In the genomic region with DNA sequence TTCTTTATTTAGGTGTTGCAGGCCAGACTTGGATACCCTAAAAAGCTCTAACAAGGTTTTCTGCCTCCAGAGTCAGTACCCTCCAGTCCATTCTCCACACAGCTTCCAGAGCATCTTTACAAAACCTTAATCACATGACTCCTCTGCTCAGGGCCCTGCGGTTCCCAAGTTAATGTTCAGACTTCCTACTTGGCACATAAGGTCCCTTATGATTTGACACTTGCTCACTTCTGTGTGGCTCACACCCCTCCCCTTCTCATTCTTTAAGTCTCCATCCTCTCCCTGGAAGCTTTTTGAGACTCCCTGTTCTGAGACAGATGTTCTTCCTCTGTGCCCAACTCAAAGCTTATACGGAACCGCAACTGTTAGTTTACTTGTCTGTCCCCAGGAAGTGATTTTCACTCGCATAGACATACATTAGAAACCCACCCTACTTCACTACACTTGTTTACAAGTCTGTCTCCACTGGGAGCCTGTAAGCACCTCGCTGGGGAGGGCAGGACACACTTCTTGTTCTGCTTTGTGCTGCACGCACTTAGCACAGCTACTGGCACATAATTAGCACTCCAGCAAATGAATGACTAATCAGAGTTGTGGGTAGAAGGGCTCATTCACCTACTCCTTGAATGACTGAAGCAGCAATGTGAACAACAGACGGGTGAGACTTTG, we compare ENCODE assay signal across 12 cellular contexts.
DNase-seq lines count a peak whose midpoint lies in the region; ATAC-seq and TF ChIP-seq lines count a peak whose summit lies in the region.
"Had no signal": no experiment of that assay in that cellular context is flagged by ENCODE, and none has a peak within 500 bp of the region (broad histone marks: within the 10 kb centered on the region; RNA-seq: fewer than 3 reads in every experiment).

No MANE protein-coding gene starts in this region.

- H3K4me3 ChIP-seq in neural progenitor cell = no peak overlapping the region
- H3K4me3 ChIP-seq: skin epidermis, stomach had no signal

- intact Hi-C loops in activated CD4-positive, alpha-beta T cell treated with anti-CD3 and anti-CD28 coated beads for 36 hours (cut with DNase I, micrococcal nuclease) = no loop called here

- H3K4me1 Mint-ChIP-seq in activated CD4-positive, alpha-beta T cell treated with anti-CD3 and anti-CD28 coated beads for 36 hours = peaks cover 12% of the 10 kb centered on the region
- H3K4me1 Mint-ChIP-seq in neural progenitor cell = peaks cover 11% of the 10 kb centered on the region

- H3K4me1 ChIP-seq in neural progenitor cell = peaks cover 20% of the 10 kb centered on the region
- H3K4me1 ChIP-seq: stomach had no signal

- no peak for TF ChIP-seq CTCF in neural progenitor cell (IDR thresholded peaks at IDR 0.05)

- no peak overlapping the region for H2AFZ ChIP-seq in neural progenitor cell (replicated peaks)

- peaks cover 10% of the 10 kb centered on the region for H3K79me2 ChIP-seq in neural progenitor cell (ENCODE audit: low read depth)

- H3K9ac ChIP-seq in neural progenitor cell = no peak overlapping the region

- no peaks in the 10 kb centered on the region for H3K27me3 ChIP-seq in neural progenitor cell
- H3K27me3 ChIP-seq: stomach had no signal

- peak overlapping the region; percentile 23 for H3K4me3 Mint-ChIP-seq in activated CD4-positive, alpha-beta T cell treated with anti-CD3 and anti-CD28 coated beads for 36 hours
- H3K4me3 Mint-ChIP-seq in neural progenitor cell = no peak overlapping the region

- no peaks in the 10 kb centered on the region for H3K9me3 ChIP-seq in neural progenitor cell (ENCODE audit: low read depth)
- H3K9me3 ChIP-seq: stomach had no signal

- peak overlapping the region; percentile 49 for H3K27ac Mint-ChIP-seq in activated CD4-positive, alpha-beta T cell treated with anti-CD3 and anti-CD28 coated beads for 36 hours
- H3K27ac Mint-ChIP-seq in neural progenitor cell = no peak overlapping the region

- no peaks in the 10 kb centered on the region for H3K36me3 ChIP-seq in neural progenitor cell
- H3K36me3 ChIP-seq: stomach had no signal

- no peaks in the 10 kb centered on the region for H3K36me3 Mint-ChIP-seq in activated CD4-positive, alpha-beta T cell treated with anti-CD3 and anti-CD28 coated beads for 36 hours (ENCODE audit: low read depth)
- H3K36me3 Mint-ChIP-seq in neural progenitor cell = no peaks in the 10 kb centered on the region

- no peaks in the 10 kb centered on the region for H3K9me3 Mint-ChIP-seq in activated CD4-positive, alpha-beta T cell treated with anti-CD3 and anti-CD28 coated beads for 36 hours (ENCODE audit: low read depth)
- no peaks in the 10 kb centered on the region for H3K9me3 Mint-ChIP-seq in neural progenitor cell

- H3K4me2 ChIP-seq in neural progenitor cell = peak overlapping the region; percentile 40

- ATAC-seq in activated CD4-positive, alpha-beta T cell treated with anti-CD3 and anti-CD28 coated beads for 36 hours = peak; percentile 93
- ATAC-seq in HG02678 (IDR thresholded peaks at IDR 0.05; ENCODE audit: unreplicated experiment) (peak; percentile 67), HG03025 (IDR thresholded peaks at IDR 0.05; ENCODE audit: low FRiP score, unreplicated experiment) (no peak)
- ATAC-seq: Right ventricle myocardium inferior had no signal

- H4K20me1 ChIP-seq in neural progenitor cell (ENCODE audit: low read depth) = no peaks in the 10 kb centered on the region

- peak; percentile 51 for DNase-seq in activated CD4-positive, alpha-beta T cell treated with anti-CD3 and anti-CD28 coated beads for 36 hours
- DNase-seq in activated CD4-positive, alpha-beta T cell treated with anti-CD3 and anti-CD28 coated beads, Interleukin-2, amount 50 U/mL, for 48 hours = no peak
- DNase-seq in NCI-H1436 treated with DMSO at 0.1 percent for 48 hours (lab: John Stamatoyannopoulos, UW) = peak; percentile 87
- no peak for DNase-seq in neural progenitor cell (ENCODE audit: low spot score)
- DNase-seq in A172 (ENCODE audit: low spot score) = no peak
- DNase-seq in midbrain (lab: John Stamatoyannopoulos, UW) = no peak
- DNase-seq: NCI-H1092, stomach had no signal

- peaks cover 15% of the 10 kb centered on the region for H3F3A ChIP-seq in neural progenitor cell (ENCODE audit: low read depth)

- no peak overlapping the region for H3K27ac ChIP-seq in neural progenitor cell
- H3K27ac ChIP-seq: skin epidermis, stomach had no signal

- CTCF ChIA-PET in activated CD4-positive, alpha-beta T cell treated with anti-CD3 and anti-CD28 coated beads for 36 hours (lab: Charles Lee) = interaction anchor here (0.6 kb wide), 2 partner anchors 64 to 72 kb away, joined by 3 to 4 read pairs; no protein-coding TSS in a partner anchor

- peaks cover 15% of the 10 kb centered on the region for H3K27me3 Mint-ChIP-seq in activated CD4-positive, alpha-beta T cell treated with anti-CD3 and anti-CD28 coated beads for 36 hours
- H3K27me3 Mint-ChIP-seq in neural progenitor cell (ENCODE audit: insufficient read depth, low read depth) = no peaks in the 10 kb centered on the region

- POLR2A ChIA-PET in activated CD4-positive, alpha-beta T cell treated with anti-CD3 and anti-CD28 coated beads for 36 hours (lab: Charles Lee) = no interaction called here

Comparison
In these comparisons a context has a peak if more than half of its experiments do, and no peak if none do; other contexts are left out.
1. DNase-seq: peak in activated CD4-positive, alpha-beta T cell treated with anti-CD3 and anti-CD28 coated beads for 36 hours (single experiment) and NCI-H1436 treated with DMSO at 0.1 percent for 48 hours (single experiment); none in activated CD4-positive, alpha-beta T cell treated with anti-CD3 and anti-CD28 coated beads, Interleukin-2, amount 50 U/mL, for 48 hours (0 of 2), neural progenitor cell (single experiment), A172 (single experiment) and midbrain (single experiment).